In the genomic region with DNA sequence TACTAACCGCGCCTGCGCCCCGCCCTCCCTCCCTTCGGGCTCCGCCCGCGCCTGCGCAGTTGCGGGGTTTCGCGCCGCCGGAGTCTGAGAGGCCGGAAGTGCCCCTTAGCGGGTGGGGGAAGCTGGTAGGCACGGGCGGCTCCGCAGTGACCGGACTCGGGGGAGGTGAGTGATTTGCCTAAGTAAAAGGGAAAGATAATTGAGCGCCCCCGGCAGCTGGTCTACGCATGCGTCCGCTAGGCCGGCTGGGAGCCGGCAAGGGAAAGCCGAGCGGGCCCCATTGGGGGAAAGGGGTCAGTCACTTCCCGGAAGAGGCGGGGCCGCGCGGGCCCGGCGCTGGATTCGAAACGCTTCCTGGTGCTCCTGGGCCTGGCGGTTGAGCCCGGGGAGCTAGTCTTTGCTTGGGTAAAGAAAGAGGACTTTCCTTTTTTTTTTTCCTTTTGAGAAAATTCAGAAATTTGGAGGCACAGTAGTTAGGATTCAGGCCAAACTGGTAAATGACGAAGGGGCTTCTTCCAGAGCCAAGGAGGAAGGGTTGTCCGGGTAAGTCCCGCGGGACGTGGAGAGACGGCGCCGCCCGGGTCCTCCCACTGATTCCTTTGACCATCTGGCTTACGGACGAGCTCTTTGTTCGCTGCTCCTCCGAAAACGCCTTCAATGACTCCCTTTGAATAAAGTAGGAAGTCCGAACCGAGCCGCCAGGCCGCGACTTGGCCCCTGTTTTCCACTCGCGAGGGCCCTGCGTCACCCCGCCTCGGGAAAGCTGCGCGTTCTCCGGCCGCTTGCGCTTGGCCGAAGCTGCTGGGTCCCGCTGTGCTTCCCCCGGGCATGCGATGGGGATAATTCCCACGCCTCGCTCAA, we compare ENCODE assay signal across 8 cellular contexts. TPM values are rescaled to one million over a fixed set of nuclear protein-coding genes. Genes with fewer than 3 reads are reported as not detected.
DNase-seq lines count a peak whose midpoint lies in the region; ATAC-seq and TF ChIP-seq lines count a peak whose summit lies in the region.

A gene with protein sequence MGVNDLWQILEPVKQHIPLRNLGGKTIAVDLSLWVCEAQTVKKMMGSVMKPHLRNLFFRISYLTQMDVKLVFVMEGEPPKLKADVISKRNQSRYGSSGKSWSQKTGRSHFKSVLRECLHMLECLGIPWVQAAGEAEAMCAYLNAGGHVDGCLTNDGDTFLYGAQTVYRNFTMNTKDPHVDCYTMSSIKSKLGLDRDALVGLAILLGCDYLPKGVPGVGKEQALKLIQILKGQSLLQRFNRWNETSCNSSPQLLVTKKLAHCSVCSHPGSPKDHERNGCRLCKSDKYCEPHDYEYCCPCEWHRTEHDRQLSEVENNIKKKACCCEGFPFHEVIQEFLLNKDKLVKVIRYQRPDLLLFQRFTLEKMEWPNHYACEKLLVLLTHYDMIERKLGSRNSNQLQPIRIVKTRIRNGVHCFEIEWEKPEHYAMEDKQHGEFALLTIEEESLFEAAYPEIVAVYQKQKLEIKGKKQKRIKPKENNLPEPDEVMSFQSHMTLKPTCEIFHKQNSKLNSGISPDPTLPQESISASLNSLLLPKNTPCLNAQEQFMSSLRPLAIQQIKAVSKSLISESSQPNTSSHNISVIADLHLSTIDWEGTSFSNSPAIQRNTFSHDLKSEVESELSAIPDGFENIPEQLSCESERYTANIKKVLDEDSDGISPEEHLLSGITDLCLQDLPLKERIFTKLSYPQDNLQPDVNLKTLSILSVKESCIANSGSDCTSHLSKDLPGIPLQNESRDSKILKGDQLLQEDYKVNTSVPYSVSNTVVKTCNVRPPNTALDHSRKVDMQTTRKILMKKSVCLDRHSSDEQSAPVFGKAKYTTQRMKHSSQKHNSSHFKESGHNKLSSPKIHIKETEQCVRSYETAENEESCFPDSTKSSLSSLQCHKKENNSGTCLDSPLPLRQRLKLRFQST (plus strand): TSS at position 336 of the 861 bp plus-strand sequence. CDS start 5,806 bp downstream, outside the sequence.
A gene with protein sequence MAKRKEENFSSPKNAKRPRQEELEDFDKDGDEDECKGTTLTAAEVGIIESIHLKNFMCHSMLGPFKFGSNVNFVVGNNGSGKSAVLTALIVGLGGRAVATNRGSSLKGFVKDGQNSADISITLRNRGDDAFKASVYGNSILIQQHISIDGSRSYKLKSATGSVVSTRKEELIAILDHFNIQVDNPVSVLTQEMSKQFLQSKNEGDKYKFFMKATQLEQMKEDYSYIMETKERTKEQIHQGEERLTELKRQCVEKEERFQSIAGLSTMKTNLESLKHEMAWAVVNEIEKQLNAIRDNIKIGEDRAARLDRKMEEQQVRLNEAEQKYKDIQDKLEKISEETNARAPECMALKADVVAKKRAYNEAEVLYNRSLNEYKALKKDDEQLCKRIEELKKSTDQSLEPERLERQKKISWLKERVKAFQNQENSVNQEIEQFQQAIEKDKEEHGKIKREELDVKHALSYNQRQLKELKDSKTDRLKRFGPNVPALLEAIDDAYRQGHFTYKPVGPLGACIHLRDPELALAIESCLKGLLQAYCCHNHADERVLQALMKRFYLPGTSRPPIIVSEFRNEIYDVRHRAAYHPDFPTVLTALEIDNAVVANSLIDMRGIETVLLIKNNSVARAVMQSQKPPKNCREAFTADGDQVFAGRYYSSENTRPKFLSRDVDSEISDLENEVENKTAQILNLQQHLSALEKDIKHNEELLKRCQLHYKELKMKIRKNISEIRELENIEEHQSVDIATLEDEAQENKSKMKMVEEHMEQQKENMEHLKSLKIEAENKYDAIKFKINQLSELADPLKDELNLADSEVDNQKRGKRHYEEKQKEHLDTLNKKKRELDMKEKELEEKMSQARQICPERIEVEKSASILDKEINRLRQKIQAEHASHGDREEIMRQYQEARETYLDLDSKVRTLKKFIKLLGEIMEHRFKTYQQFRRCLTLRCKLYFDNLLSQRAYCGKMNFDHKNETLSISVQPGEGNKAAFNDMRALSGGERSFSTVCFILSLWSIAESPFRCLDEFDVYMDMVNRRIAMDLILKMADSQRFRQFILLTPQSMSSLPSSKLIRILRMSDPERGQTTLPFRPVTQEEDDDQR (minus strand): TSS at position 8 of the 861 bp plus-strand sequence. CDS start 7,864 bp downstream, outside the sequence.

- no peaks in the 10 kb centered on the region for H3K9me3 ChIP-seq in WERI-Rb-1 (ENCODE audit: severe bottlenecking)
- no peaks in the 10 kb centered on the region for H3K9me3 ChIP-seq in breast epithelium
- H3K9me3 ChIP-seq in iPS-18c (ENCODE audit: control insufficient read depth, insufficient read depth, low read length), result no peaks in the 10 kb centered on the region
- no peaks in the 10 kb centered on the region for H3K9me3 ChIP-seq in skeletal muscle tissue (ENCODE audit: control insufficient read depth in 3 of 3, low read length in 3 of 3)

- TF ChIP-seq CTCF in WERI-Rb-1 (IDR thresholded peaks at IDR 0.05; ENCODE audit: low read depth, low read length) (no peak), breast epithelium (IDR thresholded peaks at IDR 0.05) (no peak)

- H3K4me3 ChIP-seq in WERI-Rb-1 (ENCODE audit: low read depth, low read length) (peak within 1 kb of the TSS; percentile 91), breast epithelium (peak within 1 kb of the TSS; percentile 83 to 98 (median 89)), iPS-18c (ENCODE audit: insufficient read depth, low read depth, low read length) (peak within 1 kb of the TSS; percentile 92), skeletal muscle tissue (ENCODE audit: low read length in 3 of 3) (peak within 1 kb of the TSS; percentile 83 to 93 (median 88))

- no peak for TF ChIP-seq POLR2A in breast epithelium (IDR thresholded peaks at IDR 0.05)

- H3K27ac ChIP-seq in WERI-Rb-1 (peak within 1 kb of the TSS; percentile 98), breast epithelium (peak within 1 kb of the TSS; percentile 94 to 97), skeletal muscle tissue (ENCODE audit: low read depth, low read length) (peak within 1 kb of the TSS; percentile 94)

- peak within 1 kb of the TSS; percentile 88 to 97 (median 88) for H3K9ac ChIP-seq in skeletal muscle tissue (ENCODE audit: low read depth in 1 of 3, low read length in 3 of 3)

- DNase-seq in AG08395 (ENCODE audit: low spot score), result peak; percentile 100
- DNase-seq in NCI-H2227 (lab: John Stamatoyannopoulos, UW; ENCODE audit: unreplicated experiment), result peak; percentile 96
- DNase-seq in WERI-Rb-1, result peak; percentile 98
- peak; percentile 77 to 83 for DNase-seq in breast epithelium (ENCODE audit: low spot score in 2 of 2)

- H3K36me3 ChIP-seq in WERI-Rb-1 (peaks cover 13% of the 10 kb centered on the region), breast epithelium (no peaks in the 10 kb centered on the region), skeletal muscle tissue (ENCODE audit: control insufficient read depth in 3 of 3, insufficient read depth in 3 of 3, low read length in 3 of 3) (no peaks in the 10 kb centered on the region)

- H3K27me3 ChIP-seq in WERI-Rb-1 (ENCODE audit: insufficient read depth, low read depth, severe bottlenecking) (no peaks in the 10 kb centered on the region), breast epithelium (no peaks in the 10 kb centered on the region), skeletal muscle tissue (ENCODE audit: control insufficient read depth in 3 of 3, insufficient read depth in 3 of 3, low read length in 3 of 3) (no peaks in the 10 kb centered on the region)

- H3K4me1 ChIP-seq in breast epithelium, result peaks cover 0 to 15% of the 10 kb centered on the region in 2 donors
- peaks cover 8 to 22% (median 14%) of the 10 kb centered on the region in 3 donors for H3K4me1 ChIP-seq in skeletal muscle tissue (ENCODE audit: control insufficient read depth in 3 of 3, insufficient read depth in 3 of 3, low read length in 3 of 3)

- intact Hi-C loops in breast epithelium (cut with DNase I; ENCODE audit: low total_unique reads), result no loop called here

- ATAC-seq in GM18909 (IDR thresholded peaks at IDR 0.05; ENCODE audit: poor library complexity, unreplicated experiment), result peak; percentile 79
- ATAC-seq in HG03159 (IDR thresholded peaks at IDR 0.05; ENCODE audit: unreplicated experiment), result peak; percentile 68

RNA-seq across cellular contexts. Expression of the first gene that starts in this region (rescaled TPM):
- total RNA-seq in breast epithelium (10 to 100 TPM in 1 of 3 donors, 1 to 10 TPM in 2; 3.6 to 12.7 (median 6.7) TPM), skeletal muscle tissue (11.0 TPM)

RNA-seq across cellular contexts. Expression of the second gene that starts in this region (rescaled TPM):
- total RNA-seq in breast epithelium (10 to 100 TPM; 17.0 to 23.4 (median 18.7) TPM), skeletal muscle tissue (18.8 TPM)

Comparison
In these comparisons a context has a peak if more than half of its experiments do, and no peak if none do; other contexts are left out.
1. Peak in every context shown above with its lines: DNase-seq, ATAC-seq, H3K4me3 ChIP-seq and H3K27ac ChIP-seq.